ENCODE assay signal across 10 cellular contexts in the genomic region with DNA sequence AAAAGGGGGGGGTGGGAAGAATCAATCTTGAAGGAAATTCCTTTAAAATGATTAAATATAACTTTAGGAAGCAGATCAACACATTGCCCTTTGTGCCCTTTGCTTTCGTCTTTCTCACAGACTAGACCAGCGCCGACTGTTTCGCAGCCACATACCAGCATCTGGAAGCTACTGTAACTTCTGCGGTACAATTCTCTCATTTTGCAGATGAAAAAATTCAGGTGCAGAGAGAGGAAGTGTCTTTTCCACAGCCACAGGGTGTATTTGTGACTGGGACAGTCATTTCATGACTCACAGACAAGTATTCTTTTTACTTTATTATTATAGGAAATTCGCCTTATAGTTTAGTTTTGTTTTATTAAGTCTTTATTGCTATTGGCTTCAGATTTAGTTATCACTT.
DNase-seq lines count a peak whose midpoint lies in the region; ATAC-seq and TF ChIP-seq lines count a peak whose summit lies in the region.
"Had no signal": no experiment of that assay in that cellular context is flagged by ENCODE, and none has a peak within 500 bp of the region (broad histone marks: within the 10 kb centered on the region; RNA-seq: fewer than 3 reads in every experiment).

No MANE protein-coding gene starts in this region.

- H3K4me2 ChIP-seq in mesenchymal stem cell (ENCODE audit: low read length, poor library complexity, severe bottlenecking) = no peak overlapping the region

- H3K23ac ChIP-seq in mesenchymal stem cell (ENCODE audit: low read length in 2 of 2) = no peak overlapping the region

- H2BK12ac ChIP-seq in mesenchymal stem cell (ENCODE audit: low read length in 2 of 2) = no peak overlapping the region

- no peaks in the 10 kb centered on the region for H3K9me3 ChIP-seq in mesenchymal stem cell (ENCODE audit: control insufficient read depth, low read length)

- DNase-seq in GM12865 (ENCODE audit: low read depth) (peak; percentile 32), mesenchymal stem cell (no peak), NCI-H2029 (lab: John Stamatoyannopoulos, UW) (no peak)
- peak; percentile 53 for DNase-seq in activated CD4-positive, alpha-beta memory T cell treated with anti-CD3 and anti-CD28 coated beads, Interleukin-2, amount 10 ng/mL, durations not matched to agents 7 days and 5 days
- DNase-seq: amniotic stem cell, NCI-H1694 treated with DMSO at 0.1 percent for 48 hours had no signal

- H3K4me1 Mint-ChIP-seq in activated CD4-positive, alpha-beta memory T cell treated with anti-CD3 and anti-CD28 coated beads, Interleukin-2, amount 10 ng/mL, durations not matched to agents 7 days and 5 days = peaks cover 35% of the 10 kb centered on the region

- 97% methylated on average over 5 of the region's 6 CpGs for WGBS in mesenchymal stem cell

- H4K91ac ChIP-seq in mesenchymal stem cell (ENCODE audit: low read length) = no peak overlapping the region

- H3K4me3 Mint-ChIP-seq in activated CD4-positive, alpha-beta memory T cell treated with anti-CD3 and anti-CD28 coated beads, Interleukin-2, amount 10 ng/mL, durations not matched to agents 7 days and 5 days = peak overlapping the region; percentile 65

- H3K27me3 Mint-ChIP-seq in activated CD4-positive, alpha-beta memory T cell treated with anti-CD3 and anti-CD28 coated beads, Interleukin-2, amount 10 ng/mL, durations not matched to agents 7 days and 5 days = peaks cover 7% of the 10 kb centered on the region

- CTCF ChIA-PET in activated CD4-positive, alpha-beta memory T cell treated with anti-CD3 and anti-CD28 coated beads, Interleukin-2, amount 10 ng/mL, durations not matched to agents 7 days and 5 days (lab: Charles Lee) = interaction anchor here (0.8 kb wide), 1 partner anchor 50 kb away, joined by 3 read pairs; no protein-coding TSS in a partner anchor

- no peak overlapping the region for H2AK5ac ChIP-seq in mesenchymal stem cell (ENCODE audit: low read length, severe bottlenecking)

- no peak overlapping the region for H3K27ac ChIP-seq in mesenchymal stem cell (ENCODE audit: low read length, poor library complexity, severe bottlenecking)

- no peak overlapping the region for H2BK5ac ChIP-seq in mesenchymal stem cell (ENCODE audit: low read depth, low read length, poor library complexity, severe bottlenecking)

- H4K8ac ChIP-seq in mesenchymal stem cell (ENCODE audit: low read length) = no peak overlapping the region

- H3K4me3 ChIP-seq in GM12865 (ENCODE audit: low read depth, low read length) (no peak overlapping the region), mesenchymal stem cell (ENCODE audit: insufficient read depth in 1 of 2, low read depth in 1 of 2, low read length in 2 of 2) (no peak overlapping the region)

- H3K18ac ChIP-seq in mesenchymal stem cell (ENCODE audit: low read depth in 1 of 2, low read length in 2 of 2) = no peak overlapping the region

- H3K4me1 ChIP-seq in mesenchymal stem cell (ENCODE audit: control insufficient read depth, insufficient read depth, low read depth, low read length) = no peaks in the 10 kb centered on the region

- no peak overlapping the region for H2BK15ac ChIP-seq in mesenchymal stem cell (ENCODE audit: low read depth, poor library complexity, severe bottlenecking)

- TF ChIP-seq CTCF in GM12865 (IDR thresholded peaks at IDR 0.05; ENCODE audit: insufficient read depth, low read depth, low read length, missing control alignments) = no peak

- peak overlapping the region; percentile 54 for H3K27ac Mint-ChIP-seq in activated CD4-positive, alpha-beta memory T cell treated with anti-CD3 and anti-CD28 coated beads, Interleukin-2, amount 10 ng/mL, durations not matched to agents 7 days and 5 days

- peak; percentile 56 for ATAC-seq in HG02973 (IDR thresholded peaks at IDR 0.05; ENCODE audit: unreplicated experiment)
- ATAC-seq in HG03039 (IDR thresholded peaks at IDR 0.05; ENCODE audit: unreplicated experiment) = no peak
- ATAC-seq in GM18870 (IDR thresholded peaks at IDR 0.05; ENCODE audit: unreplicated experiment) = no peak
- ATAC-seq in HG02623 (IDR thresholded peaks at IDR 0.05; ENCODE audit: unreplicated experiment) = no peak

- H3K9ac ChIP-seq in mesenchymal stem cell (ENCODE audit: low read length) = peak overlapping the region; percentile 26

- H3K79me1 ChIP-seq in mesenchymal stem cell (replicated peaks; ENCODE audit: low read length, poor library complexity, severe bottlenecking) = peaks cover 4% of the 10 kb centered on the region

- no peak overlapping the region for H2AFZ ChIP-seq in mesenchymal stem cell (ENCODE audit: low read depth, low read length)

- POLR2A ChIA-PET in activated CD4-positive, alpha-beta memory T cell treated with anti-CD3 and anti-CD28 coated beads, Interleukin-2, amount 10 ng/mL, durations not matched to agents 7 days and 5 days (lab: Charles Lee) = interaction anchor here (0.9 kb wide), 1 partner anchor 74 kb away, joined by 3 read pairs; no protein-coding TSS in a partner anchor

- H2BK120ac ChIP-seq in mesenchymal stem cell (ENCODE audit: low read depth, low read length) = no peak overlapping the region

- H3K36me3 ChIP-seq in mesenchymal stem cell (ENCODE audit: control insufficient read depth in 1 of 2, insufficient read depth in 2 of 2, low read depth in 1 of 2, low read length in 2 of 2) = no peaks in the 10 kb centered on the region

- H3K27me3 ChIP-seq in mesenchymal stem cell (ENCODE audit: control insufficient read depth in 1 of 2, insufficient read depth in 1 of 2, low read length in 2 of 2) = no peaks in the 10 kb centered on the region

- no peak overlapping the region for H3K14ac ChIP-seq in mesenchymal stem cell (ENCODE audit: low read length in 2 of 2)

- no peaks in the 10 kb centered on the region for H3K36me3 Mint-ChIP-seq in activated CD4-positive, alpha-beta memory T cell treated with anti-CD3 and anti-CD28 coated beads, Interleukin-2, amount 10 ng/mL, durations not matched to agents 7 days and 5 days (ENCODE audit: low read depth)

- no peak overlapping the region for H3K4ac ChIP-seq in mesenchymal stem cell (ENCODE audit: low read depth in 1 of 2, low read length in 2 of 2)

- no peaks in the 10 kb centered on the region for H3K9me3 Mint-ChIP-seq in activated CD4-positive, alpha-beta memory T cell treated with anti-CD3 and anti-CD28 coated beads, Interleukin-2, amount 10 ng/mL, durations not matched to agents 7 days and 5 days

Comparison
In these comparisons a context has a peak if more than half of its experiments do, and no peak if none do; other contexts are left out.
1. DNase-seq: peak in GM12865 (single experiment) and activated CD4-positive, alpha-beta memory T cell treated with anti-CD3 and anti-CD28 coated beads, Interleukin-2, amount 10 ng/mL, durations not matched to agents 7 days and 5 days (single experiment); none in mesenchymal stem cell (single experiment) and NCI-H2029 (single experiment).